ENCODE assay signal across 15 cellular contexts in the genomic region with DNA sequence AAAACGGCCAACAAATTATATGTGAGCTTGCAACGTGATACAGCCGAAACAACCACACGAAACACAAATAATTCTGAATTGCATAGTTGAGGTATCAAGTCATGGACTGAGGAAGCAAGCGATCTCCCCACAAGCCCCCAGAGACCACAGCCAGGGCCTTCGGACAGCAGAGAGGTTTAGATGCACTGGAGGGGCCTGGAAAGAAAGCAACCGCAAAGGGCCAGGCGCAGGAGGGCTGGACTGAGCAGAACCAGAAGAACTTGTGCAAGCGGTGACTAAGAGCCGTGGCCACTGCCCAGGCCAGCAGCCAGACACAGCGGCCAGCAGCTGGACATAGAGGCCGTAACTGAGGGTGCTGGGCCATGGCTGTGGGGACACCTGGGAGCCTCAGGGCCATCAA.
A peak's percentile ranks its signal among the peaks of the same experiment; 100 is the strongest.
DNase-seq lines count a peak whose midpoint lies in the region; ATAC-seq and TF ChIP-seq lines count a peak whose summit lies in the region.
"Had no signal": no experiment of that assay in that cellular context is flagged by ENCODE, and none has a peak within 500 bp of the region (broad histone marks: within the 10 kb centered on the region; RNA-seq: fewer than 3 reads in every experiment).

No MANE protein-coding gene starts in this region.

- intact Hi-C loops in body of pancreas (cut with DNase I) (no loop called here), left ventricle myocardium superior (cut with micrococcal nuclease) (no loop called here), sciatic nerve (cut with DNase I) (no loop called here)

- no peak overlapping the region for H3K4me3 ChIP-seq in body of pancreas
- H3K4me3 ChIP-seq: GM12878, SJSA1 had no signal

- TF ChIP-seq CTCF in AG09319 (IDR thresholded peaks at IDR 0.05; ENCODE audit: low read depth, low read length), result no peak
- TF ChIP-seq CTCF in body of pancreas (IDR thresholded peaks at IDR 0.05), result no peak

- no peaks in the 10 kb centered on the region for H3K36me3 ChIP-seq in body of pancreas (replicated peaks in 1 of 2; ENCODE audit: insufficient read depth in 1 of 2, low read depth in 2 of 2)
- H3K36me3 ChIP-seq: SJSA1 had no signal

- no peaks in the 10 kb centered on the region for H3K27me3 ChIP-seq in body of pancreas
- H3K27me3 ChIP-seq: SJSA1 had no signal

- DNase-seq in AG09319 (ENCODE audit: extremely low read depth, low read depth) (peak; percentile 99), body of pancreas (peak; percentile 27 to 70 (median 53)), left ventricle myocardium superior (peak; percentile 90), sciatic nerve (ENCODE audit: low spot score) (peak; percentile 92), LoVo (ENCODE audit: low spot score) (no peak)
- DNase-seq: activated naive CD8-positive, alpha-beta T cell treated with anti-CD3 and anti-CD28 coated beads, Interleukin-2, amount 10 ng/mL, durations not matched to agents 7 days and 5 days; effector CD4-positive, alpha-beta T cell; HFFc6; NCI-H1694; NCI-H82 had no signal

- H3K27ac ChIP-seq in body of pancreas, result no peak overlapping the region
- H3K27ac ChIP-seq: SJSA1 had no signal

- WGBS in body of pancreas, 2 donors, result 86 to 89% methylated on average over 10 to 12 of the region's 12 CpGs

- ATAC-seq in body of pancreas, result peak; percentile 69
- ATAC-seq in left ventricle myocardium superior, result peak; percentile 95
- ATAC-seq in sciatic nerve, result peak; percentile 97
- ATAC-seq in HG03439 (IDR thresholded peaks at IDR 0.05; ENCODE audit: unreplicated experiment), result no peak
- ATAC-seq in GM18907 (IDR thresholded peaks at IDR 0.05; ENCODE audit: unreplicated experiment), result no peak
- ATAC-seq in HG02623 (IDR thresholded peaks at IDR 0.05; ENCODE audit: unreplicated experiment), result no peak
- ATAC-seq: GM12878 had no signal

- H3K4me1 ChIP-seq in body of pancreas, result peaks cover 5% of the 10 kb centered on the region
- H3K4me1 ChIP-seq: SJSA1 had no signal

- no peak for TF ChIP-seq POLR2A in body of pancreas (IDR thresholded peaks at IDR 0.05)

- H3K9me3 ChIP-seq in body of pancreas, result no peaks in the 10 kb centered on the region
- H3K9me3 ChIP-seq: SJSA1 had no signal

Comparison
In these comparisons a context has a peak if more than half of its experiments do, and no peak if none do; other contexts are left out.
1. ATAC-seq: peak in body of pancreas (single experiment), left ventricle myocardium superior (single experiment) and sciatic nerve (single experiment); none in HG03439 (single experiment), GM18907 (single experiment) and HG02623 (single experiment).